ENCODE assay signal across 18 cellular contexts in genomic region chr10:119120875-119121274, GRCh38. TPM values are rescaled to one million over a fixed set of nuclear protein-coding genes. Genes with fewer than 3 reads are reported as not detected.
DNase-seq lines count a peak whose midpoint lies in the region; ATAC-seq, FAIRE-seq and TF ChIP-seq lines count a peak whose summit lies in the region.
"Had no signal": no experiment of that assay in that cellular context is flagged by ENCODE, and none has a peak within 500 bp of the region (broad histone marks: within the 10 kb centered on the region; RNA-seq: fewer than 3 reads in every experiment).

No MANE protein-coding gene starts in this region.

- H3K27ac Mint-ChIP-seq in activated T-cell treated with anti-CD3 and anti-CD28 coated beads, Interleukin-2, amount 50 U/mL, for 72 hours: no peak overlapping the region

- peaks cover 14% of the 10 kb centered on the region for H3K4me1 Mint-ChIP-seq in activated T-cell treated with anti-CD3 and anti-CD28 coated beads, Interleukin-2, amount 50 U/mL, for 72 hours (ENCODE audit: low read depth)
- H3K4me1 Mint-ChIP-seq: neural crest cell had no signal

- H3K9me3 Mint-ChIP-seq in activated T-cell treated with anti-CD3 and anti-CD28 coated beads, Interleukin-2, amount 50 U/mL, for 72 hours: no peaks in the 10 kb centered on the region
- H3K9me3 Mint-ChIP-seq: activated T-helper 2 cell treated with anti-CD3 and anti-CD28 coated beads, Interferon-gamma antibody, Interleukin-2, Interleukin-4, amounts not matched to agents 10 μg/mL and 5 μg/mL and 100 μg/mL, durations not matched to agents 14 hours and 24 hours and 36 hours had no signal

- ATAC-seq in A549 (no peak), DND-41 (ENCODE audit: insufficient read depth, low read depth) (no peak), right lobe of liver (peak in 2 of 4 donors; percentile 3 to 18)
- ATAC-seq in activated T-cell treated with anti-CD3 and anti-CD28 coated beads, Interleukin-2, amount 50 U/mL, for 72 hours (replicated peaks in 1 of 2): no peak
- ATAC-seq: SK-N-SH treated with all-trans-retinoic acid at 6 μM for 48 hours had no signal

- DNase-seq in A549 (ENCODE audit: low read depth in 1 of 2, low spot score in 1 of 2): no peak
- no peak for DNase-seq in DND-41
- DNase-seq in OCI-LY7 (ENCODE audit: low spot score): no peak
- no peak for DNase-seq in right lobe of liver
- no peak for DNase-seq in SK-N-SH
- DNase-seq in NCI-H82 (lab: John Stamatoyannopoulos, UW): no peak
- DNase-seq in activated T-cell treated with anti-CD3 and anti-CD28 coated beads, Interleukin-2, amount 50 U/mL, for 72 hours: no peak
- DNase-seq in NCI-H82 treated with DMSO at 0.1 percent for 48 hours (lab: John Stamatoyannopoulos, UW; ENCODE audit: unreplicated experiment): no peak
- DNase-seq: activated CD4-positive, CD25-positive, alpha-beta regulatory T cell; DMS79 treated with DMSO at 0.1 percent for 48 hours; dorsolateral prefrontal cortex; left colon; NCI-H1694; T-helper 9 cell had no signal

- peaks cover 94% of the 10 kb centered on the region for H3K36me3 ChIP-seq in DND-41 (ENCODE audit: insufficient read depth, low read length)
- H3K36me3 ChIP-seq in OCI-LY7 (ENCODE audit: insufficient read depth, low read length): peaks cover 45% of the 10 kb centered on the region
- H3K36me3 ChIP-seq in right lobe of liver: peaks cover 0 to 29% (median 3%) of the 10 kb centered on the region in 4 donors
- H3K36me3 ChIP-seq in SK-N-SH (replicated peaks in 1 of 2; ENCODE audit: control insufficient read depth in 1 of 2, insufficient read depth in 2 of 2, low read length in 1 of 2): peaks cover 27 to 63% of the 10 kb centered on the region in 2 experiments

- H3K27me3 Mint-ChIP-seq in activated T-cell treated with anti-CD3 and anti-CD28 coated beads, Interleukin-2, amount 50 U/mL, for 72 hours (ENCODE audit: low read depth): no peaks in the 10 kb centered on the region

- H3K36me3 Mint-ChIP-seq in activated T-cell treated with anti-CD3 and anti-CD28 coated beads, Interleukin-2, amount 50 U/mL, for 72 hours (ENCODE audit: insufficient read depth in 2 of 2): peaks cover 5 to 21% of the 10 kb centered on the region in 2 donors

- no peak overlapping the region for H2AFZ ChIP-seq in DND-41 (ENCODE audit: low read depth, low read length)
- peak overlapping the region; percentile 78; the same call in 1 of the 2 replicates for H2AFZ ChIP-seq in OCI-LY7 (ENCODE audit: low read length)
- no peak overlapping the region for H2AFZ ChIP-seq in SK-N-SH (ENCODE audit: low read depth)

- no peaks in the 10 kb centered on the region for H3F3A ChIP-seq in SK-N-SH (replicated peaks; ENCODE audit: insufficient read depth)

- TF ChIP-seq RAD21 in A549 (conservative IDR thresholded peaks at IDR 0.05 in 1 of 2, IDR thresholded peaks at IDR 0.05 in 1 of 2) (no peak), SK-N-SH (IDR thresholded peaks at IDR 0.05; ENCODE audit: low read length) (no peak)

- POLR2A ChIA-PET in A549 (lab: Yijun Ruan, JAX) (no interaction called here), OCI-LY7 (lab: Charles Lee) (interaction anchor here (0.7 to 1.0 kb wide), 3 partner anchors 10 to 26 kb away, joined by 4 to 7 read pairs (median 4); no protein-coding TSS in a partner anchor), SK-N-SH (lab: Yijun Ruan, JAX) (no interaction called here)

- H3K9me2 ChIP-seq in OCI-LY7 (ENCODE audit: insufficient read depth, low read length) (no peaks in the 10 kb centered on the region), SK-N-SH (no peaks in the 10 kb centered on the region)

- BruUV-seq in OCI-LY7 (replicated peaks; lab: Mats Ljungman, UMichigan): no TSS peak

- H3K4me3 ChIP-seq in A549 (no peak overlapping the region), DND-41 (ENCODE audit: low read depth in 1 of 2, low read length in 2 of 2) (no peak overlapping the region), OCI-LY7 (ENCODE audit: low read depth, low read length, poor library complexity, severe bottlenecking) (peak overlapping the region; percentile 39), right lobe of liver (no peak overlapping the region), SK-N-SH (ENCODE audit: low read depth in 2 of 2, low read length in 1 of 2) (no peak overlapping the region)
- H3K4me3 ChIP-seq: dorsolateral prefrontal cortex, thoracic aorta had no signal

- TF ChIP-seq EP300 in A549 (IDR thresholded peaks at IDR 0.05) (no peak), SK-N-SH (IDR thresholded peaks at IDR 0.05; ENCODE audit: borderline replicate concordance in 1 of 2, low read depth in 1 of 2, low read length in 1 of 2) (no peak)

- H3K9me3 ChIP-seq in A549: no peaks in the 10 kb centered on the region
- no peaks in the 10 kb centered on the region for H3K9me3 ChIP-seq in DND-41 (ENCODE audit: insufficient read depth, low read length, severe bottlenecking)
- no peaks in the 10 kb centered on the region for H3K9me3 ChIP-seq in OCI-LY7 (ENCODE audit: low read length)
- H3K9me3 ChIP-seq in right lobe of liver: no peaks in the 10 kb centered on the region
- no peaks in the 10 kb centered on the region for H3K9me3 ChIP-seq in SK-N-SH
- H3K9me3 ChIP-seq: thoracic aorta had no signal

- no peak overlapping the region for H3K4me3 Mint-ChIP-seq in activated T-cell treated with anti-CD3 and anti-CD28 coated beads, Interleukin-2, amount 50 U/mL, for 72 hours
- H3K4me3 Mint-ChIP-seq: neural crest cell had no signal

- no peak for FAIRE-seq in A549 (lab: Jason Lieb, UNC)

- WGBS in A549 (ENCODE audit: missing lambda C conversion rate): 83% methylated on average over 2 of the region's 2 CpGs
- 63% methylated on average over 2 of the region's 2 CpGs for WGBS in right lobe of liver (ENCODE audit: insufficient coverage, low coverage, low lambda C conversion rate, missing lambda C conversion rate)
- 97% methylated on average over 2 of the region's 2 CpGs for WGBS in SK-N-SH (ENCODE audit: low lambda C conversion rate)

- CTCF ChIA-PET in A549 (lab: Yijun Ruan, JAX): no interaction called here
- CTCF ChIA-PET in OCI-LY7 (lab: Charles Lee; ENCODE audit: unreplicated experiment): no interaction called here
- CTCF ChIA-PET in SK-N-SH (lab: Yijun Ruan, JAX): no interaction called here

- intact Hi-C loops in OCI-LY7 (cut with micrococcal nuclease; ENCODE audit: unreplicated experiment): loop anchor here (2.0 kb wide), 1 partner anchor 34 kb away; no protein-coding TSS in a partner anchor
- intact Hi-C loops in right lobe of liver (cut with DNase I): no loop called here

- H3K4me1 ChIP-seq in A549 (peaks cover 21% of the 10 kb centered on the region), DND-41 (ENCODE audit: insufficient read depth, low read length) (no peaks in the 10 kb centered on the region), OCI-LY7 (ENCODE audit: insufficient read depth, low read length, poor library complexity, severe bottlenecking) (peaks cover 19% of the 10 kb centered on the region), right lobe of liver (peaks cover 0 to 37% (median 15%) of the 10 kb centered on the region in 4 donors), SK-N-SH (ENCODE audit: control insufficient read depth in 1 of 2, insufficient read depth in 2 of 2, low read depth in 1 of 2, low read length in 1 of 2) (no peaks in the 10 kb centered on the region)

- TF ChIP-seq POLR2A in A549 (IDR thresholded peaks at IDR 0.05; ENCODE audit: low read length) (no peak), right lobe of liver (IDR thresholded peaks at IDR 0.05) (no peak)

- TF ChIP-seq CTCF in A549 (IDR thresholded peaks at IDR 0.05) (no peak), DND-41 (IDR thresholded peaks at IDR 0.05; ENCODE audit: borderline replicate concordance, extremely low read depth, low read length, poor library complexity, severe bottlenecking) (no peak), OCI-LY7 (conservative IDR thresholded peaks at IDR 0.05; ENCODE audit: low read length) (no peak), right lobe of liver (IDR thresholded peaks at IDR 0.05) (no peak), SK-N-SH (IDR thresholded peaks at IDR 0.05) (no peak)

- H3K79me2 ChIP-seq in DND-41 (ENCODE audit: insufficient read depth, low read length) (peaks cover 48% of the 10 kb centered on the region), OCI-LY7 (ENCODE audit: insufficient read depth, low read depth, low read length) (no peaks in the 10 kb centered on the region), SK-N-SH (ENCODE audit: insufficient read depth) (0 out of 2 replicates have a peak, but pooled peaks cover 4% of the 10 kb centered on the region)

- H3K27ac ChIP-seq in A549 (peak overlapping the region; percentile 27 to 63; a peak in 5 of 6 replicates), DND-41 (ENCODE audit: low read length) (peak overlapping the region; percentile 22; the same call in 1 of the 2 replicates), OCI-LY7 (ENCODE audit: low read depth, low read length, poor library complexity, severe bottlenecking) (peak overlapping the region; percentile 75), right lobe of liver (peak overlapping the region; percentile 66 to 90 (median 84)), SK-N-SH (ENCODE audit: low read depth in 2 of 2, low read length in 1 of 2) (no peak overlapping the region)
- H3K27ac ChIP-seq: dorsolateral prefrontal cortex, thoracic aorta had no signal

- H3K4me2 ChIP-seq in A549 (peak overlapping the region; percentile 35; the same call in 2 of the 3 replicates), DND-41 (ENCODE audit: insufficient read depth, low read length) (no peak overlapping the region), OCI-LY7 (ENCODE audit: low read length) (peak overlapping the region; percentile 71), SK-N-SH (no peak overlapping the region)

- H3K9ac ChIP-seq in DND-41 (ENCODE audit: low read depth, low read length): no peak overlapping the region
- no peak overlapping the region for H3K9ac ChIP-seq in SK-N-SH

- H3K27me3 ChIP-seq in DND-41 (ENCODE audit: insufficient read depth, low read length, poor library complexity) (no peaks in the 10 kb centered on the region), right lobe of liver (no peaks in the 10 kb centered on the region), SK-N-SH (ENCODE audit: insufficient read depth) (no peaks in the 10 kb centered on the region)
- H3K27me3 ChIP-seq: dorsolateral prefrontal cortex had no signal

- H4K20me1 ChIP-seq in DND-41 (ENCODE audit: insufficient read depth, low read length): no peaks in the 10 kb centered on the region
- H4K20me1 ChIP-seq in OCI-LY7 (ENCODE audit: insufficient read depth, low read length): no peaks in the 10 kb centered on the region
- no peaks in the 10 kb centered on the region for H4K20me1 ChIP-seq in SK-N-SH (ENCODE audit: insufficient read depth)

RNA-seq across cellular contexts. Expression of gene DENND10, which starts 17.0 kb away (rescaled TPM):
- 88.6 and 94.3 TPM in 2 replicates for polyA plus RNA-seq in A549 (2011; rRNA removed)
- polyA plus RNA-seq in A549 (2012; cell fraction: cytosol; rRNA removed): 41.4 and 43.8 TPM in 2 replicates
- 22.6 and 26.0 TPM in 2 replicates for polyA plus RNA-seq in A549 (2012; cell fraction: nucleus; rRNA removed)
- polyA plus RNA-seq in A549 (2017; fragmentation: RNase III; extraction: RNeasy Plus Mini Kit Qiagen cat#74134 plus additional on column Dnase treatment): 47.1 to 49.7 TPM (median 48.4 TPM) in 3 replicates
- polyA minus RNA-seq in A549 (2011; rRNA and poly(A)+ RNA removed): 47.4 and 66.9 TPM in 2 replicates
- total RNA-seq in OCI-LY7 (2014; rRNA removed; shearing (Covaris generic)): 17.8 and 18.0 TPM in 2 replicates
- total RNA-seq in OCI-LY7 (2022): 27.1 and 29.1 TPM in 2 replicates
- total RNA-seq in right lobe of liver: 10 to 100 TPM; 24.0 to 46.4 (median 36.1) TPM
- 48.4 and 54.7 TPM in 2 replicates for polyA plus RNA-seq in SK-N-SH (2012; rRNA removed)
- polyA plus RNA-seq in SK-N-SH (2012; cell fraction: cytosol; rRNA removed): 63.8 and 67.7 TPM in 2 replicates
- polyA plus RNA-seq in SK-N-SH (2012; cell fraction: nucleus; rRNA removed): 31.9 and 46.3 TPM in 2 replicates
- total RNA-seq in activated T-cell treated with anti-CD3 and anti-CD28 coated beads, Interleukin-2, amount 50 U/mL, for 72 hours: 10 to 100 TPM; 39.4 to 41.3 TPM

RNA-seq across cellular contexts. Expression of gene EIF3A, which starts 40.3 kb away (rescaled TPM):
- polyA plus RNA-seq in A549 (2011; rRNA removed) (71.0 and 134 TPM in 2 replicates), A549 (2017; fragmentation: RNase III; extraction: RNeasy Plus Mini Kit Qiagen cat#74134 plus additional on column Dnase treatment) (144 to 154 TPM (median 152 TPM) in 3 replicates), SK-N-SH (2012; rRNA removed) (24.5 and 25.8 TPM in 2 replicates)
- 18.8 and 19.5 TPM in 2 replicates for polyA plus RNA-seq in A549 (2012; cell fraction: cytosol; rRNA removed)
- polyA plus RNA-seq in A549 (2012; cell fraction: nucleus; rRNA removed): 18.9 and 40.6 TPM in 2 replicates
- 75.2 and 82.9 TPM in 2 replicates for polyA minus RNA-seq in A549 (2011; rRNA and poly(A)+ RNA removed)
- 83.0 and 96.2 TPM in 2 replicates for total RNA-seq in OCI-LY7 (2014; rRNA removed; shearing (Covaris generic))
- total RNA-seq in OCI-LY7 (2022) (161 and 171 TPM in 2 replicates), right lobe of liver (10 to 100 TPM; 41.6 to 69.5 (median 57.4) TPM)
- 39.0 and 50.0 TPM in 2 replicates for polyA plus RNA-seq in SK-N-SH (2012; cell fraction: cytosol; rRNA removed)
- polyA plus RNA-seq in SK-N-SH (2012; cell fraction: nucleus; rRNA removed): 25.6 and 33.6 TPM in 2 replicates
- 100 to 1,000 TPM; 160 to 164 TPM for total RNA-seq in activated T-cell treated with anti-CD3 and anti-CD28 coated beads, Interleukin-2, amount 50 U/mL, for 72 hours

RNA-seq across cellular contexts. Expression of gene SFXN4, which starts 44.6 kb away (rescaled TPM):
- 59.4 and 66.0 TPM in 2 replicates for polyA plus RNA-seq in A549 (2011; rRNA removed)
- polyA plus RNA-seq in A549 (2012; cell fraction: cytosol; rRNA removed): 38.8 and 43.5 TPM in 2 replicates
- 21.4 and 32.5 TPM in 2 replicates for polyA plus RNA-seq in A549 (2012; cell fraction: nucleus; rRNA removed)
- 39.3 to 44.2 TPM (median 42.7 TPM) in 3 replicates for polyA plus RNA-seq in A549 (2017; fragmentation: RNase III; extraction: RNeasy Plus Mini Kit Qiagen cat#74134 plus additional on column Dnase treatment)
- 22.5 and 30.3 TPM in 2 replicates for polyA minus RNA-seq in A549 (2011; rRNA and poly(A)+ RNA removed)
- total RNA-seq in OCI-LY7 (2014; rRNA removed; shearing (Covaris generic)): 27.8 and 35.9 TPM in 2 replicates
- 38.8 and 46.4 TPM in 2 replicates for total RNA-seq in OCI-LY7 (2022)
- total RNA-seq in right lobe of liver: 100 to 1,000 TPM in 1 of 6 experiments, 10 to 100 TPM in 5; 16.0 to 152 (median 23.8) TPM
- polyA plus RNA-seq in SK-N-SH (2012; rRNA removed): 24.2 and 32.0 TPM in 2 replicates
- polyA plus RNA-seq in SK-N-SH (2012; cell fraction: cytosol; rRNA removed): 23.0 and 33.1 TPM in 2 replicates
- 67.8 and 86.1 TPM in 2 replicates for polyA plus RNA-seq in SK-N-SH (2012; cell fraction: nucleus; rRNA removed)
- 10 to 100 TPM; 31.0 to 35.1 TPM for total RNA-seq in activated T-cell treated with anti-CD3 and anti-CD28 coated beads, Interleukin-2, amount 50 U/mL, for 72 hours

RNA-seq across cellular contexts. Expression of gene PRDX3, which starts 57.7 kb away (rescaled TPM):
- polyA plus RNA-seq in A549 (2011; rRNA removed) (673 and 678 TPM in 2 replicates), A549 (2017; fragmentation: RNase III; extraction: RNeasy Plus Mini Kit Qiagen cat#74134 plus additional on column Dnase treatment) (432 to 442 TPM (median 432 TPM) in 3 replicates), SK-N-SH (2012; rRNA removed) (193 and 278 TPM in 2 replicates)
- 330 and 382 TPM in 2 replicates for polyA plus RNA-seq in A549 (2012; cell fraction: cytosol; rRNA removed)
- 111 and 130 TPM in 2 replicates for polyA plus RNA-seq in A549 (2012; cell fraction: nucleus; rRNA removed)
- polyA minus RNA-seq in A549 (2011; rRNA and poly(A)+ RNA removed): 175 and 275 TPM in 2 replicates
- 124 and 175 TPM in 2 replicates for total RNA-seq in OCI-LY7 (2014; rRNA removed; shearing (Covaris generic))
- total RNA-seq in OCI-LY7 (2022) (150 and 156 TPM in 2 replicates), right lobe of liver (100 to 1,000 TPM; 171 to 235 (median 194) TPM)
- 306 and 319 TPM in 2 replicates for polyA plus RNA-seq in SK-N-SH (2012; cell fraction: cytosol; rRNA removed)
- polyA plus RNA-seq in SK-N-SH (2012; cell fraction: nucleus; rRNA removed): 64.2 and 128 TPM in 2 replicates
- total RNA-seq in activated T-cell treated with anti-CD3 and anti-CD28 coated beads, Interleukin-2, amount 50 U/mL, for 72 hours: 100 to 1,000 TPM; 125 to 134 TPM

Comparison
In these comparisons a context has a peak if more than half of its experiments do, and no peak if none do; other contexts are left out.
1. H3K27ac ChIP-seq: peak in A549 (2 of 2), DND-41 (single experiment), OCI-LY7 (single experiment) and right lobe of liver (3 of 3); none in SK-N-SH (0 of 2).
2. H3K4me2 ChIP-seq: peak in A549 (single experiment) and OCI-LY7 (single experiment); none in DND-41 (single experiment) and SK-N-SH (single experiment).